8 cellular contexts compared by ENCODE assay signal in genomic region chr6:31401403-31401802, GRCh38. TPM values are rescaled to one million over a fixed set of nuclear protein-coding genes. Genes with fewer than 3 reads are reported as not detected.
DNase-seq lines count a peak whose midpoint lies in the region; ATAC-seq lines count a peak whose summit lies in the region.

No MANE protein-coding gene starts in this region.

- peak overlapping the region; percentile 90 for H3K4me3 Mint-ChIP-seq in activated naive CD8-positive, alpha-beta T cell treated with anti-CD3 and anti-CD28 coated beads, Interleukin-2, amount 10 ng/mL, durations not matched to agents 7 days and 5 days

- ATAC-seq in Right ventricle myocardium inferior (peak; percentile 9), GM19324 (IDR thresholded peaks at IDR 0.05; ENCODE audit: low FRiP score, unreplicated experiment) (no peak), HG02884 (IDR thresholded peaks at IDR 0.05; ENCODE audit: unreplicated experiment) (no peak)
- ATAC-seq in activated naive CD8-positive, alpha-beta T cell treated with anti-CD3 and anti-CD28 coated beads, Interleukin-2, amount 10 ng/mL, durations not matched to agents 7 days and 5 days (ENCODE audit: low read depth), result no peak

- H3K9me3 ChIP-seq in iPS-15b (ENCODE audit: control insufficient read depth, insufficient read depth, low read length) (no peaks in the 10 kb centered on the region), stomach smooth muscle (ENCODE audit: control insufficient read depth in 2 of 2, low read length in 2 of 2) (no peaks in the 10 kb centered on the region)

- POLR2A ChIA-PET in activated naive CD8-positive, alpha-beta T cell treated with anti-CD3 and anti-CD28 coated beads, Interleukin-2, amount 10 ng/mL, durations not matched to agents 7 days and 5 days (lab: Charles Lee), result interaction anchor here (0.7 to 2.3 kb wide), 6 partner anchors 21 to 203 kb away, joined by 3 to 8 read pairs (median 4); partner anchors contain the start of genes DDX39B and LTB

- H3K4me3 ChIP-seq in iPS-15b (ENCODE audit: low read depth, low read length) (peak overlapping the region; percentile 81), stomach smooth muscle (ENCODE audit: low read length in 2 of 2) (peak overlapping the region; percentile 86 to 92)

- DNase-seq in Right ventricle myocardium inferior (ENCODE audit: missing footprints), result no peak
- no peak for DNase-seq in cardiac septum (ENCODE audit: low spot score)
- DNase-seq in activated naive CD8-positive, alpha-beta T cell treated with anti-CD3 and anti-CD28 coated beads, Interleukin-2, amount 10 ng/mL, durations not matched to agents 7 days and 5 days, result no peak
- DNase-seq in Kasumi-1 (lab: John Stamatoyannopoulos, UW), result no peak

- H3K4me1 ChIP-seq in iPS-15b (ENCODE audit: control insufficient read depth, insufficient read depth, low read length) (peaks cover 12% of the 10 kb centered on the region), stomach smooth muscle (ENCODE audit: control insufficient read depth, insufficient read depth, low read length) (peaks cover 35% of the 10 kb centered on the region)

- peak overlapping the region; percentile 89 for H3K27ac Mint-ChIP-seq in activated naive CD8-positive, alpha-beta T cell treated with anti-CD3 and anti-CD28 coated beads, Interleukin-2, amount 10 ng/mL, durations not matched to agents 7 days and 5 days

- peaks cover 11% of the 10 kb centered on the region for H3K36me3 Mint-ChIP-seq in activated naive CD8-positive, alpha-beta T cell treated with anti-CD3 and anti-CD28 coated beads, Interleukin-2, amount 10 ng/mL, durations not matched to agents 7 days and 5 days

- peak overlapping the region; percentile 92 for H3K27ac ChIP-seq in stomach smooth muscle (ENCODE audit: low read length)

- H3K4me1 Mint-ChIP-seq in activated naive CD8-positive, alpha-beta T cell treated with anti-CD3 and anti-CD28 coated beads, Interleukin-2, amount 10 ng/mL, durations not matched to agents 7 days and 5 days, result peaks cover 42% of the 10 kb centered on the region

- H3K9ac ChIP-seq in iPS-15b (ENCODE audit: low read depth, low read length) (no peak overlapping the region), stomach smooth muscle (ENCODE audit: low read length in 2 of 2) (peak overlapping the region; percentile 92 to 94)

- intact Hi-C loops in Right ventricle myocardium inferior (cut with DNase I) (no loop called here), cardiac septum (cut with DNase I) (no loop called here)

- H3K36me3 ChIP-seq in iPS-15b (ENCODE audit: control insufficient read depth, insufficient read depth, low read length) (no peaks in the 10 kb centered on the region), stomach smooth muscle (ENCODE audit: control insufficient read depth in 2 of 2, insufficient read depth in 2 of 2, low read length in 2 of 2) (no peaks in the 10 kb centered on the region)

- H3K27me3 Mint-ChIP-seq in activated naive CD8-positive, alpha-beta T cell treated with anti-CD3 and anti-CD28 coated beads, Interleukin-2, amount 10 ng/mL, durations not matched to agents 7 days and 5 days, result no peaks in the 10 kb centered on the region

- H3K9me3 Mint-ChIP-seq in activated naive CD8-positive, alpha-beta T cell treated with anti-CD3 and anti-CD28 coated beads, Interleukin-2, amount 10 ng/mL, durations not matched to agents 7 days and 5 days, result no peaks in the 10 kb centered on the region

- peaks cover 41% of the 10 kb centered on the region for H3K27me3 ChIP-seq in iPS-15b (ENCODE audit: control insufficient read depth, insufficient read depth, low read length)
- H3K27me3 ChIP-seq in stomach smooth muscle (ENCODE audit: control insufficient read depth in 1 of 2, insufficient read depth in 2 of 2, low read length in 2 of 2), result no peaks in the 10 kb centered on the region

RNA-seq across cellular contexts. Expression of gene MICA, which starts 2.0 kb away (rescaled TPM):
- total RNA-seq in Right ventricle myocardium inferior, result 8.3 TPM
- total RNA-seq in cardiac septum, result 12.7 TPM
- total RNA-seq in activated naive CD8-positive, alpha-beta T cell treated with anti-CD3 and anti-CD28 coated beads, Interleukin-2, amount 10 ng/mL, durations not matched to agents 7 days and 5 days, result 10 to 100 TPM; 24.1 to 25.8 TPM

RNA-seq across cellular contexts. Expression of gene HLA-B, which starts 44.4 kb away (rescaled TPM):
- total RNA-seq in Right ventricle myocardium inferior, result 465 TPM
- total RNA-seq in cardiac septum, result 409 TPM
- 1,000 to 10,000 TPM; 5,415 to 5,542 TPM for total RNA-seq in activated naive CD8-positive, alpha-beta T cell treated with anti-CD3 and anti-CD28 coated beads, Interleukin-2, amount 10 ng/mL, durations not matched to agents 7 days and 5 days

Comparison
In these comparisons a context has a peak if more than half of its experiments do, and no peak if none do; other contexts are left out.
1. RNA of gene HLA-B, which starts 44.4 kb away (total RNA-seq): 5,415 to 5,542 TPM in activated naive CD8-positive, alpha-beta T cell treated with anti-CD3 and anti-CD28 coated beads, Interleukin-2, amount 10 ng/mL, durations not matched to agents 7 days and 5 days; 465 TPM in Right ventricle myocardium inferior (single experiment) and 409 TPM in cardiac septum (single experiment); every median in the first group is over 10 times any median in the second.